In genomic region chr3:184262927-184263179, GRCh38 we compare ENCODE assay signal across 14 cellular contexts. TPM values are rescaled to one million over a fixed set of nuclear protein-coding genes. Genes with fewer than 3 reads are reported as not detected.
DNase-seq lines count a peak whose midpoint lies in the region; ATAC-seq and TF ChIP-seq lines count a peak whose summit lies in the region.
"Had no signal": no experiment of that assay in that cellular context is flagged by ENCODE, and none has a peak within 500 bp of the region (broad histone marks: within the 10 kb centered on the region; RNA-seq: fewer than 3 reads in every experiment).

No MANE protein-coding gene starts in this region.

- H3K27me3 ChIP-seq in right atrium auricular region, result peaks cover 3 to 23% of the 10 kb centered on the region in 2 donors

- no peak for DNase-seq in activated naive CD4-positive, alpha-beta T cell treated with anti-CD3 and anti-CD28 coated beads, Interleukin-2, amount 50 U/mL, for 72 hours (ENCODE audit: low spot score in 2 of 2)
- no peak for DNase-seq in immature natural killer cell
- no peak for DNase-seq in stimulated activated naive CD8-positive, alpha-beta T cell treated with anti-CD3 and anti-CD28 coated beads, Interleukin-15, amount 100 ng/mL, for 72 hours
- DNase-seq in right atrium auricular region (ENCODE audit: low spot score), result no peak
- no peak for DNase-seq in CD1c-positive myeloid dendritic cell (ENCODE audit: extremely low spot score)
- DNase-seq in NCI-H226, result no peak
- DNase-seq: aorta, heart left ventricle, MG63, midbrain had no signal

- no peaks in the 10 kb centered on the region for H3K9me3 ChIP-seq in right atrium auricular region
- H3K9me3 ChIP-seq: heart left ventricle, MG63 had no signal

- H3K36me3 ChIP-seq in right atrium auricular region, result no peaks in the 10 kb centered on the region
- H3K36me3 ChIP-seq: heart left ventricle, SJSA1 had no signal

- TF ChIP-seq CTCF in right atrium auricular region (IDR thresholded peaks at IDR 0.05), result no peak

- H3K4me3 ChIP-seq in right atrium auricular region, result no peak overlapping the region

- peak overlapping the region; percentile 47 for H3K4me3 Mint-ChIP-seq in activated naive CD4-positive, alpha-beta T cell treated with anti-CD3 and anti-CD28 coated beads, Interleukin-2, amount 50 U/mL, for 24 hours
- H3K4me3 Mint-ChIP-seq in activated T-helper 17 cell treated with anti-CD3 and anti-CD28 coated beads, Interleukin-2, amount 50 U/mL, for 72 hours, result peak overlapping the region; percentile 98
- peak overlapping the region; percentile 58 to 66 (median 62) for H3K4me3 Mint-ChIP-seq in immature natural killer cell
- H3K4me3 Mint-ChIP-seq in stimulated activated naive CD8-positive, alpha-beta T cell treated with anti-CD3 and anti-CD28 coated beads, Interleukin-15, amount 100 ng/mL, for 72 hours, result peak overlapping the region; percentile 82 to 85

- H3K4me1 Mint-ChIP-seq in activated naive CD4-positive, alpha-beta T cell treated with anti-CD3 and anti-CD28 coated beads, Interleukin-2, amount 50 U/mL, for 24 hours, result peaks cover 22% of the 10 kb centered on the region
- H3K4me1 Mint-ChIP-seq in activated T-helper 17 cell treated with anti-CD3 and anti-CD28 coated beads, Interleukin-2, amount 50 U/mL, for 72 hours, result peaks cover 14% of the 10 kb centered on the region
- H3K4me1 Mint-ChIP-seq in immature natural killer cell, result peaks cover 21 to 22% of the 10 kb centered on the region in 2 donors
- peaks cover 26% of the 10 kb centered on the region for H3K4me1 Mint-ChIP-seq in stimulated activated naive CD8-positive, alpha-beta T cell treated with anti-CD3 and anti-CD28 coated beads, Interleukin-15, amount 100 ng/mL, for 72 hours

- peaks cover 0 to 32% of the 10 kb centered on the region in 2 donors for H3K4me1 ChIP-seq in right atrium auricular region

- no peaks in the 10 kb centered on the region for H3K9me3 Mint-ChIP-seq in activated naive CD4-positive, alpha-beta T cell treated with anti-CD3 and anti-CD28 coated beads, Interleukin-2, amount 50 U/mL, for 24 hours
- peaks cover 0 to 5% of the 10 kb centered on the region in 2 donors for H3K9me3 Mint-ChIP-seq in activated naive CD4-positive, alpha-beta T cell treated with anti-CD3 and anti-CD28 coated beads, Interleukin-2, amount 50 U/mL, for 72 hours
- no peaks in the 10 kb centered on the region for H3K9me3 Mint-ChIP-seq in activated T-helper 17 cell treated with anti-CD3 and anti-CD28 coated beads, Interleukin-2, amount 50 U/mL, for 72 hours
- H3K9me3 Mint-ChIP-seq in immature natural killer cell, result no peaks in the 10 kb centered on the region
- no peaks in the 10 kb centered on the region for H3K9me3 Mint-ChIP-seq in stimulated activated naive CD8-positive, alpha-beta T cell treated with anti-CD3 and anti-CD28 coated beads, Interleukin-15, amount 100 ng/mL, for 72 hours

- peaks cover 26% of the 10 kb centered on the region for H3K27me3 Mint-ChIP-seq in activated naive CD4-positive, alpha-beta T cell treated with anti-CD3 and anti-CD28 coated beads, Interleukin-2, amount 50 U/mL, for 24 hours
- peaks cover 22% of the 10 kb centered on the region for H3K27me3 Mint-ChIP-seq in activated T-helper 17 cell treated with anti-CD3 and anti-CD28 coated beads, Interleukin-2, amount 50 U/mL, for 72 hours
- H3K27me3 Mint-ChIP-seq in immature natural killer cell (ENCODE audit: low read depth in 3 of 3), result peaks cover 5 to 14% (median 14%) of the 10 kb centered on the region in 3 donors
- H3K27me3 Mint-ChIP-seq in stimulated activated naive CD8-positive, alpha-beta T cell treated with anti-CD3 and anti-CD28 coated beads, Interleukin-15, amount 100 ng/mL, for 72 hours, result peaks cover 85% of the 10 kb centered on the region

- H3K27ac Mint-ChIP-seq in activated naive CD4-positive, alpha-beta T cell treated with anti-CD3 and anti-CD28 coated beads, Interleukin-2, amount 50 U/mL, for 24 hours, result peak overlapping the region; percentile 30
- H3K27ac Mint-ChIP-seq in activated naive CD4-positive, alpha-beta T cell treated with anti-CD3 and anti-CD28 coated beads, Interleukin-2, amount 50 U/mL, for 72 hours, result no peak overlapping the region
- H3K27ac Mint-ChIP-seq in activated T-helper 17 cell treated with anti-CD3 and anti-CD28 coated beads, Interleukin-2, amount 50 U/mL, for 72 hours, result peak overlapping the region; percentile 85
- peak overlapping the region in 4 of 6 donors; percentile 40 to 66 (median 62) for H3K27ac Mint-ChIP-seq in immature natural killer cell
- no peak overlapping the region for H3K27ac Mint-ChIP-seq in stimulated activated naive CD8-positive, alpha-beta T cell treated with anti-CD3 and anti-CD28 coated beads, Interleukin-15, amount 100 ng/mL, for 72 hours

- no peak overlapping the region for H3K27ac ChIP-seq in right atrium auricular region
- H3K27ac ChIP-seq: heart left ventricle, SJSA1 had no signal

- peaks cover 7% of the 10 kb centered on the region for H3K36me3 Mint-ChIP-seq in activated naive CD4-positive, alpha-beta T cell treated with anti-CD3 and anti-CD28 coated beads, Interleukin-2, amount 50 U/mL, for 24 hours
- H3K36me3 Mint-ChIP-seq in activated naive CD4-positive, alpha-beta T cell treated with anti-CD3 and anti-CD28 coated beads, Interleukin-2, amount 50 U/mL, for 72 hours, result peaks cover 0 to 15% of the 10 kb centered on the region in 2 donors
- H3K36me3 Mint-ChIP-seq in activated T-helper 17 cell treated with anti-CD3 and anti-CD28 coated beads, Interleukin-2, amount 50 U/mL, for 72 hours (ENCODE audit: low read depth), result peaks cover 18% of the 10 kb centered on the region
- no peaks in the 10 kb centered on the region for H3K36me3 Mint-ChIP-seq in immature natural killer cell

- ATAC-seq in activated naive CD4-positive, alpha-beta T cell treated with anti-CD3 and anti-CD28 coated beads, Interleukin-2, amount 50 U/mL, for 72 hours, result no peak
- no peak for ATAC-seq in activated T-helper 17 cell treated with anti-CD3 and anti-CD28 coated beads, Interleukin-2, amount 50 U/mL, for 72 hours (replicated peaks)
- ATAC-seq in stimulated activated naive CD8-positive, alpha-beta T cell treated with anti-CD3 and anti-CD28 coated beads, Interleukin-15, amount 100 ng/mL, for 72 hours, result no peak

RNA-seq across cellular contexts. Expression of gene CAMK2N2, which starts 1.5 kb away (rescaled TPM):
- total RNA-seq in activated naive CD4-positive, alpha-beta T cell treated with anti-CD3 and anti-CD28 coated beads, Interleukin-2, amount 50 U/mL, for 72 hours, result under 1 TPM; 0.18 to 0.34 TPM
- 1 to 10 TPM in 1 of 2 donors, under 1 TPM in 1; 0.64 to 1.2 TPM for total RNA-seq in activated T-helper 17 cell treated with anti-CD3 and anti-CD28 coated beads, Interleukin-2, amount 50 U/mL, for 72 hours
- not detected for polyA plus RNA-seq in immature natural killer cell
- total RNA-seq in right atrium auricular region, result not detected
- total RNA-seq: skeletal muscle tissue had no signal
- polyA plus RNA-seq: aorta had no signal

RNA-seq across cellular contexts. Expression of gene ECE2, which starts 13.0 kb away (rescaled TPM):
- under 1 TPM in 1 of 2 donors, not detected in 1; 0.18 TPM for total RNA-seq in activated naive CD4-positive, alpha-beta T cell treated with anti-CD3 and anti-CD28 coated beads, Interleukin-2, amount 50 U/mL, for 72 hours
- total RNA-seq in activated T-helper 17 cell treated with anti-CD3 and anti-CD28 coated beads, Interleukin-2, amount 50 U/mL, for 72 hours, result not detected
- not detected for polyA plus RNA-seq in immature natural killer cell
- 1 to 10 TPM in 1 of 2 donors, not detected in 1; 1.6 TPM for total RNA-seq in right atrium auricular region
- total RNA-seq: aorta, SJSA1, skeletal muscle tissue had no signal
- polyA plus RNA-seq: aorta, heart left ventricle had no signal

RNA-seq across cellular contexts. Expression of gene EEF1AKMT4, which starts 13.4 kb away (rescaled TPM):
- 1 to 10 TPM; 8.3 to 9.9 TPM for total RNA-seq in activated naive CD4-positive, alpha-beta T cell treated with anti-CD3 and anti-CD28 coated beads, Interleukin-2, amount 50 U/mL, for 72 hours
- total RNA-seq in activated T-helper 17 cell treated with anti-CD3 and anti-CD28 coated beads, Interleukin-2, amount 50 U/mL, for 72 hours, result 10 to 100 TPM in 1 of 2 donors, 1 to 10 TPM in 1; 8.0 to 13.6 TPM
- 1 to 10 TPM; 1.7 to 5.4 (median 3.3) TPM for polyA plus RNA-seq in immature natural killer cell
- 1 to 10 TPM; 2.1 TPM for total RNA-seq in right atrium auricular region

RNA-seq across cellular contexts. Expression of gene ALG3, which starts 14.1 kb away (rescaled TPM):
- total RNA-seq in activated naive CD4-positive, alpha-beta T cell treated with anti-CD3 and anti-CD28 coated beads, Interleukin-2, amount 50 U/mL, for 72 hours, result 10 to 100 TPM; 35.5 to 35.8 TPM
- 10 to 100 TPM; 33.4 to 49.9 TPM for total RNA-seq in activated T-helper 17 cell treated with anti-CD3 and anti-CD28 coated beads, Interleukin-2, amount 50 U/mL, for 72 hours
- polyA plus RNA-seq in immature natural killer cell, result 10 to 100 TPM; 35.7 to 62.5 (median 46.8) TPM
- 10 to 100 TPM; 50.6 to 50.8 TPM for total RNA-seq in right atrium auricular region

RNA-seq across cellular contexts. Expression of gene VWA5B2, which starts 33.5 kb away (rescaled TPM):
- total RNA-seq in activated naive CD4-positive, alpha-beta T cell treated with anti-CD3 and anti-CD28 coated beads, Interleukin-2, amount 50 U/mL, for 72 hours, result not detected
- total RNA-seq in activated T-helper 17 cell treated with anti-CD3 and anti-CD28 coated beads, Interleukin-2, amount 50 U/mL, for 72 hours, result not detected
- not detected for polyA plus RNA-seq in immature natural killer cell
- not detected for total RNA-seq in right atrium auricular region
- total RNA-seq: aorta, heart left ventricle, SJSA1, skeletal muscle tissue had no signal

Comparison
In these comparisons a context has a peak if more than half of its experiments do, and no peak if none do; other contexts are left out.
1. H3K27ac Mint-ChIP-seq: peak in activated naive CD4-positive, alpha-beta T cell treated with anti-CD3 and anti-CD28 coated beads, Interleukin-2, amount 50 U/mL, for 24 hours (single experiment), activated T-helper 17 cell treated with anti-CD3 and anti-CD28 coated beads, Interleukin-2, amount 50 U/mL, for 72 hours (single experiment) and immature natural killer cell (4 of 6); none in activated naive CD4-positive, alpha-beta T cell treated with anti-CD3 and anti-CD28 coated beads, Interleukin-2, amount 50 U/mL, for 72 hours (0 of 2) and stimulated activated naive CD8-positive, alpha-beta T cell treated with anti-CD3 and anti-CD28 coated beads, Interleukin-15, amount 100 ng/mL, for 72 hours (0 of 2).
2. H3K4me3 Mint-ChIP-seq: peak in every context shown above with its lines; median percentile 98 in activated T-helper 17 cell treated with anti-CD3 and anti-CD28 coated beads, Interleukin-2, amount 50 U/mL, for 72 hours; 84 in stimulated activated naive CD8-positive, alpha-beta T cell treated with anti-CD3 and anti-CD28 coated beads, Interleukin-15, amount 100 ng/mL, for 72 hours; 62 in immature natural killer cell; 47 in activated naive CD4-positive, alpha-beta T cell treated with anti-CD3 and anti-CD28 coated beads, Interleukin-2, amount 50 U/mL, for 24 hours.